ENCODE assay signal across 1 cellular context in the genomic region with DNA sequence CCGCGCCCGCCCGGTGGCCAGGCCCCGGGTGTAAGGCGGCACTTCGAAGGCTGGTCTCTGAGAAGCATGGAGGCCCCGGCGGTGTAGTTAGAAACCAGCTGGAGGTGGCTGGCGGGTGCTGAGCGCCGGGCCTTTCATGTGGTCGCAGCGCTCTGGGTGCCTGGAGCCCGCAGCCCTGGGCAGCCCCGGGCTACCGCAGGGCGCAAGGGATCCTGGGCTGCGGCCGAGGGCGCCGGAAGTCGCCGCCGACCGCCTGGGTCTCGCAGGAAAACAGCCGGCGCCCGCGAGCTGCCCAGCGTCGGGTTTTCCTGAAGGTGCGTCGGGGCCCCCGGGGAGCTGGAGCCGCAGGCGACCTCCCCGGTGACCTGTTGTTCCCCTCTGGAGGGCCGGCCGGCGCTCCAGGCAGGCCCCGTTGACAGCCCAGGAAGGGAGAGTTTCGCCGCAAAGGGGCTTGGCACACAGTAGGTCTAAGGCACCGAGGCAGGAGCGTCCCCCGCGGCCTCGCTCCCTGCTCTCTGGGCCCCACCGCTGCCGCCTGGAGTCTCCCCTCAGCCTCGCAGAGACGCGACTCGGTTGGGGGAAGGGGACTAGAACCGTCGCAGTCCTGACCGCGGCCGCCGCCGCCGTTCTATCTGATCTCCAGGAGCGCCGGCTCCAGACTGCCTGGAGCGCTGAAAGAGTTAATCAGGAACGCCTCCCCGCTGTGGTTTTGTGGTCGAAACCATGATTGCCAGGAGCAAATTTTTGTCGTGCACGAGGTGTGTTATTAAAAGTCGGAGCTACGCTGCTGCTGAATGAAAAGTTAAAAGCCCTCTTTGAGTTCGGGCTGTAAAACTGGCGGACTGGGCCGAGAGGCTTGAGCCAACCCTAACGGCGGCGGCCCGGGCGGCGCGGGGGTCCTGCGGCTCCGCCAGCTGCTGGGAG.
TF ChIP-seq lines count a peak whose summit lies in the region.

No MANE protein-coding gene starts in this region.

TF ChIP-seq in HEK293, 187 proteins besides CTCF, POLR2A, EP300 and RAD21 (continued from another document and continues in another):
- TF ChIP-seq KLF7 (tag by site-specific recombination; IDR thresholded peaks at IDR 0.05; ENCODE audit: borderline replicate concordance) (peak; percentile 63; the same call in 1 of the 2 replicates), KLF16 (tag by site-specific recombination; IDR thresholded peaks at IDR 0.05) (peak; percentile 64), ZNF501 (tag by site-specific recombination; IDR thresholded peaks at IDR 0.05) (peak; percentile 74; the same call in 1 of the 2 replicates), ZFP37 (tag by site-specific recombination; IDR thresholded peaks at IDR 0.05) (peak; percentile 72), ZNF600 (tag by site-specific recombination; IDR thresholded peaks at IDR 0.05) (peak; percentile 88), ZNF626 (tag by site-specific recombination; IDR thresholded peaks at IDR 0.05) (no peak), ZNF341 (tag by site-specific recombination; IDR thresholded peaks at IDR 0.05; ENCODE audit: low read depth) (peak; percentile 72), ZNF223 (tag by site-specific recombination; IDR thresholded peaks at IDR 0.05) (no peak), ZNF433 (tag by site-specific recombination; IDR thresholded peaks at IDR 0.05; ENCODE audit: low read depth) (no peak), ZBTB8A (tag by site-specific recombination; IDR thresholded peaks at IDR 0.05) (peak; percentile 98), ZNF747 (tag by site-specific recombination; IDR thresholded peaks at IDR 0.05) (no peak), ZNF707 (tag by site-specific recombination; IDR thresholded peaks at IDR 0.05) (no peak), ZNF239 (tag by site-specific recombination; IDR thresholded peaks at IDR 0.05) (no peak), ZNF701 (tag by site-specific recombination; IDR thresholded peaks at IDR 0.05) (no peak), ZBTB21 (tag by site-specific recombination; IDR thresholded peaks at IDR 0.05) (peak; percentile 62; the same call in 1 of the 2 replicates), SETDB1 (IDR thresholded peaks at IDR 0.05; ENCODE audit: insufficient read length, low read length) (no peak), ZNF561 (tag by site-specific recombination; IDR thresholded peaks at IDR 0.05; ENCODE audit: borderline replicate concordance) (no peak; the same call in 1 of the 2 replicates), ZFP69B (tag by site-specific recombination; IDR thresholded peaks at IDR 0.05) (peak; percentile 99), ZXDB (tag by site-specific recombination; IDR thresholded peaks at IDR 0.05) (peak; percentile 76), GLI4 (tag by site-specific recombination; IDR thresholded peaks at IDR 0.05) (peak; percentile 48; the same call in 1 of the 2 replicates), TRIM28 (IDR thresholded peaks at IDR 0.05; ENCODE audit: borderline replicate concordance, low read length) (peak; percentile 63), ZNF629 (tag by site-specific recombination; IDR thresholded peaks at IDR 0.05) (peak; percentile 50), ZNF423 (tag by site-specific recombination; IDR thresholded peaks at IDR 0.05) (peak; percentile 96), ZNF274 (IDR thresholded peaks at IDR 0.05; ENCODE audit: low read length) (no peak), ZNF274 (tag by site-specific recombination; IDR thresholded peaks at IDR 0.05; ENCODE audit: borderline replicate concordance) (no peak), ZBTB7A (tag by site-specific recombination; IDR thresholded peaks at IDR 0.05; ENCODE audit: low read depth) (peak; percentile 27; the same call in 1 of the 2 replicates), ZSCAN16 (tag by site-specific recombination; IDR thresholded peaks at IDR 0.05) (peak; percentile 72; the same call in 1 of the 2 replicates), ZNF785 (tag by site-specific recombination; IDR thresholded peaks at IDR 0.05) (no peak), HOXA7 (CRISPR knock-in tag; IDR thresholded peaks at IDR 0.05; ENCODE audit: borderline replicate concordance) (no peak), MZF1 (tag by site-specific recombination; IDR thresholded peaks at IDR 0.05; ENCODE audit: borderline replicate concordance) (peak; percentile 89), ZNF335 (tag by site-specific recombination; conservative IDR thresholded peaks at IDR 0.05) (peak; percentile 91), ZNF544 (tag by site-specific recombination; IDR thresholded peaks at IDR 0.05) (no peak), SP7 (tag by site-specific recombination; IDR thresholded peaks at IDR 0.05) (peak; percentile 93), YY1 (tag by site-specific recombination; IDR thresholded peaks at IDR 0.05) (peak; percentile 15; the same call in 1 of the 2 replicates), HOXD13 (CRISPR knock-in tag; IDR thresholded peaks at IDR 0.05; ENCODE audit: borderline replicate concordance) (peak; percentile 40; the same call in 1 of the 2 replicates)
- TF ChIP-seq, protein P1, sequence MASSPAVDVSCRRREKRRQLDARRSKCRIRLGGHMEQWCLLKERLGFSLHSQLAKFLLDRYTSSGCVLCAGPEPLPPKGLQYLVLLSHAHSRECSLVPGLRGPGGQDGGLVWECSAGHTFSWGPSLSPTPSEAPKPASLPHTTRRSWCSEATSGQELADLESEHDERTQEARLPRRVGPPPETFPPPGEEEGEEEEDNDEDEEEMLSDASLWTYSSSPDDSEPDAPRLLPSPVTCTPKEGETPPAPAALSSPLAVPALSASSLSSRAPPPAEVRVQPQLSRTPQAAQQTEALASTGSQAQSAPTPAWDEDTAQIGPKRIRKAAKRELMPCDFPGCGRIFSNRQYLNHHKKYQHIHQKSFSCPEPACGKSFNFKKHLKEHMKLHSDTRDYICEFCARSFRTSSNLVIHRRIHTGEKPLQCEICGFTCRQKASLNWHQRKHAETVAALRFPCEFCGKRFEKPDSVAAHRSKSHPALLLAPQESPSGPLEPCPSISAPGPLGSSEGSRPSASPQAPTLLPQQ (tag by site-specific recombination; IDR thresholded peaks at IDR 0.05), result peak; percentile 99
- TF ChIP-seq, protein P2, sequence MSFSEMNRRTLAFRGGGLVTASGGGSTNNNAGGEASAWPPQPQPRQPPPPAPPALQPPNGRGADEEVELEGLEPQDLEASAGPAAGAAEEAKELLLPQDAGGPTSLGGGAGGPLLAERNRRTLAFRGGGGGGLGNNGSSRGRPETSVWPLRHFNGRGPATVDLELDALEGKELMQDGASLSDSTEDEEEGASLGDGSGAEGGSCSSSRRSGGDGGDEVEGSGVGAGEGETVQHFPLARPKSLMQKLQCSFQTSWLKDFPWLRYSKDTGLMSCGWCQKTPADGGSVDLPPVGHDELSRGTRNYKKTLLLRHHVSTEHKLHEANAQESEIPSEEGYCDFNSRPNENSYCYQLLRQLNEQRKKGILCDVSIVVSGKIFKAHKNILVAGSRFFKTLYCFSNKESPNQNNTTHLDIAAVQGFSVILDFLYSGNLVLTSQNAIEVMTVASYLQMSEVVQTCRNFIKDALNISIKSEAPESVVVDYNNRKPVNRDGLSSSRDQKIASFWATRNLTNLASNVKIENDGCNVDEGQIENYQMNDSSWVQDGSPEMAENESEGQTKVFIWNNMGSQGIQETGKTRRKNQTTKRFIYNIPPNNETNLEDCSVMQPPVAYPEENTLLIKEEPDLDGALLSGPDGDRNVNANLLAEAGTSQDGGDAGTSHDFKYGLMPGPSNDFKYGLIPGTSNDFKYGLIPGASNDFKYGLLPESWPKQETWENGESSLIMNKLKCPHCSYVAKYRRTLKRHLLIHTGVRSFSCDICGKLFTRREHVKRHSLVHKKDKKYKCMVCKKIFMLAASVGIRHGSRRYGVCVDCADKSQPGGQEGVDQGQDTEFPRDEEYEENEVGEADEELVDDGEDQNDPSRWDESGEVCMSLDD (tag by site-specific recombination; IDR thresholded peaks at IDR 0.05), result peak; percentile 69
- TF ChIP-seq, protein P3, sequence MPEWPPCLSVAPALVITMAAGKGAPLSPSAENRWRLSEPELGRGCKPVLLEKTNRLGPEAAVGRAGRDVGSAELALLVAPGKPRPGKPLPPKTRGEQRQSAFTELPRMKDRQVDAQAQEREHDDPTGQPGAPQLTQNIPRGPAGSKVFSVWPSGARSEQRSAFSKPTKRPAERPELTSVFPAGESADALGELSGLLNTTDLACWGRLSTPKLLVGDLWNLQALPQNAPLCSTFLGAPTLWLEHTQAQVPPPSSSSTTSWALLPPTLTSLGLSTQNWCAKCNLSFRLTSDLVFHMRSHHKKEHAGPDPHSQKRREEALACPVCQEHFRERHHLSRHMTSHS (tag by site-specific recombination; IDR thresholded peaks at IDR 0.05), result 0 out of 2 replicates have a peak, but pooled peaks have one; percentile 31
- TF ChIP-seq, protein P4, sequence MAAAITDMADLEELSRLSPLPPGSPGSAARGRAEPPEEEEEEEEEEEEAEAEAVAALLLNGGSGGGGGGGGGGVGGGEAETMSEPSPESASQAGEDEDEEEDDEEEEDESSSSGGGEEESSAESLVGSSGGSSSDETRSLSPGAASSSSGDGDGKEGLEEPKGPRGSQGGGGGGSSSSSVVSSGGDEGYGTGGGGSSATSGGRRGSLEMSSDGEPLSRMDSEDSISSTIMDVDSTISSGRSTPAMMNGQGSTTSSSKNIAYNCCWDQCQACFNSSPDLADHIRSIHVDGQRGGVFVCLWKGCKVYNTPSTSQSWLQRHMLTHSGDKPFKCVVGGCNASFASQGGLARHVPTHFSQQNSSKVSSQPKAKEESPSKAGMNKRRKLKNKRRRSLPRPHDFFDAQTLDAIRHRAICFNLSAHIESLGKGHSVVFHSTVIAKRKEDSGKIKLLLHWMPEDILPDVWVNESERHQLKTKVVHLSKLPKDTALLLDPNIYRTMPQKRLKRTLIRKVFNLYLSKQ (tag by site-specific recombination; IDR thresholded peaks at IDR 0.05; ENCODE audit: borderline replicate concordance), result no peak
- TF ChIP-seq, protein P5, sequence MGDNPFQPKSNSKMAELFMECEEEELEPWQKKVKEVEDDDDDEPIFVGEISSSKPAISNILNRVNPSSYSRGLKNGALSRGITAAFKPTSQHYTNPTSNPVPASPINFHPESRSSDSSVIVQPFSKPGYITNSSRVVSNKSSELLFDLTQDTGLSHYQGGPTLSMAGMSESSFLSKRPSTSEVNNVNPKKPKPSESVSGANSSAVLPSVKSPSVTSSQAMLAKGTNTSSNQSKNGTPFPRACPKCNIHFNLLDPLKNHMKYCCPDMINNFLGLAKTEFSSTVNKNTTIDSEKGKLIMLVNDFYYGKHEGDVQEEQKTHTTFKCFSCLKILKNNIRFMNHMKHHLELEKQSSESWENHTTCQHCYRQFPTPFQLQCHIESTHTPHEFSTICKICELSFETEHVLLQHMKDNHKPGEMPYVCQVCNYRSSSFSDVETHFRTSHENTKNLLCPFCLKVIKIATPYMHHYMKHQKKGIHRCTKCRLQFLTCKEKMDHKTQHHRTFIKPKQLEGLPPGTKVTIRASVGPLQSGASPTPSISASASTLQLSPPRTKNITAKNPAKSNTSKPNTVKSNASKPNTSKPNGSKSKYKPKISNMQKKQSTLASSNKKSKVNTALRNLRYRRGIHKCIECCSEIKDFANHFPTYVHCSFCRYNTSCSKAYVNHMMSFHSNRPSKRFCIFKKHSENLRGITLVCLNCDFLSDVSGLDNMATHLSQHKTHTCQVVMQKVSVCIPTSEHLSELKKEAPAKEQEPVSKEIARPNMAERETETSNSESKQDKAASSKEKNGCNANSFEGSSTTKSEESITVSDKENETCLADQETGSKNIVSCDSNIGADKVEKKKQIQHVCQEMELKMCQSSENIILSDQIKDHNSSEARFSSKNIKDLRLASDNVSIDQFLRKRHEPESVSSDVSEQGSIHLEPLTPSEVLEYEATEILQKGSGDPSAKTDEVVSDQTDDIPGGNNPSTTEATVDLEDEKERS (tag by site-specific recombination; IDR thresholded peaks at IDR 0.05), result no peak
- TF ChIP-seq, protein P6, sequence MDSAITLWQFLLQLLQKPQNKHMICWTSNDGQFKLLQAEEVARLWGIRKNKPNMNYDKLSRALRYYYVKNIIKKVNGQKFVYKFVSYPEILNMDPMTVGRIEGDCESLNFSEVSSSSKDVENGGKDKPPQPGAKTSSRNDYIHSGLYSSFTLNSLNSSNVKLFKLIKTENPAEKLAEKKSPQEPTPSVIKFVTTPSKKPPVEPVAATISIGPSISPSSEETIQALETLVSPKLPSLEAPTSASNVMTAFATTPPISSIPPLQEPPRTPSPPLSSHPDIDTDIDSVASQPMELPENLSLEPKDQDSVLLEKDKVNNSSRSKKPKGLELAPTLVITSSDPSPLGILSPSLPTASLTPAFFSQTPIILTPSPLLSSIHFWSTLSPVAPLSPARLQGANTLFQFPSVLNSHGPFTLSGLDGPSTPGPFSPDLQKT (IDR thresholded peaks at IDR 0.05; ENCODE audit: borderline replicate concordance, low read depth, low read length), result no peak; the same call in 1 of the 2 replicates
- TF ChIP-seq, protein P7, sequence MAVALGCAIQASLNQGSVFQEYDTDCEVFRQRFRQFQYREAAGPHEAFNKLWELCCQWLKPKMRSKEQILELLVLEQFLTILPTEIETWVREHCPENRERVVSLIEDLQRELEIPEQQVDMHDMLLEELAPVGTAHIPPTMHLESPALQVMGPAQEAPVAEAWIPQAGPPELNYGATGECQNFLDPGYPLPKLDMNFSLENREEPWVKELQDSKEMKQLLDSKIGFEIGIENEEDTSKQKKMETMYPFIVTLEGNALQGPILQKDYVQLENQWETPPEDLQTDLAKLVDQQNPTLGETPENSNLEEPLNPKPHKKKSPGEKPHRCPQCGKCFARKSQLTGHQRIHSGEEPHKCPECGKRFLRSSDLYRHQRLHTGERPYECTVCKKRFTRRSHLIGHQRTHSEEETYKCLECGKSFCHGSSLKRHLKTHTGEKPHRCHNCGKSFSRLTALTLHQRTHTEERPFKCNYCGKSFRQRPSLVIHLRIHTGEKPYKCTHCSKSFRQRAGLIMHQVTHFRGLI (tag by site-specific recombination; IDR thresholded peaks at IDR 0.05), result peak; percentile 9; the same call in 1 of the 2 replicates
- TF ChIP-seq, protein P8, sequence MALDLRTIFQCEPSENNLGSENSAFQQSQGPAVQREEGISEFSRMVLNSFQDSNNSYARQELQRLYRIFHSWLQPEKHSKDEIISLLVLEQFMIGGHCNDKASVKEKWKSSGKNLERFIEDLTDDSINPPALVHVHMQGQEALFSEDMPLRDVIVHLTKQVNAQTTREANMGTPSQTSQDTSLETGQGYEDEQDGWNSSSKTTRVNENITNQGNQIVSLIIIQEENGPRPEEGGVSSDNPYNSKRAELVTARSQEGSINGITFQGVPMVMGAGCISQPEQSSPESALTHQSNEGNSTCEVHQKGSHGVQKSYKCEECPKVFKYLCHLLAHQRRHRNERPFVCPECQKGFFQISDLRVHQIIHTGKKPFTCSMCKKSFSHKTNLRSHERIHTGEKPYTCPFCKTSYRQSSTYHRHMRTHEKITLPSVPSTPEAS (tag by site-specific recombination; IDR thresholded peaks at IDR 0.05), result no peak
- TF ChIP-seq, protein P9, sequence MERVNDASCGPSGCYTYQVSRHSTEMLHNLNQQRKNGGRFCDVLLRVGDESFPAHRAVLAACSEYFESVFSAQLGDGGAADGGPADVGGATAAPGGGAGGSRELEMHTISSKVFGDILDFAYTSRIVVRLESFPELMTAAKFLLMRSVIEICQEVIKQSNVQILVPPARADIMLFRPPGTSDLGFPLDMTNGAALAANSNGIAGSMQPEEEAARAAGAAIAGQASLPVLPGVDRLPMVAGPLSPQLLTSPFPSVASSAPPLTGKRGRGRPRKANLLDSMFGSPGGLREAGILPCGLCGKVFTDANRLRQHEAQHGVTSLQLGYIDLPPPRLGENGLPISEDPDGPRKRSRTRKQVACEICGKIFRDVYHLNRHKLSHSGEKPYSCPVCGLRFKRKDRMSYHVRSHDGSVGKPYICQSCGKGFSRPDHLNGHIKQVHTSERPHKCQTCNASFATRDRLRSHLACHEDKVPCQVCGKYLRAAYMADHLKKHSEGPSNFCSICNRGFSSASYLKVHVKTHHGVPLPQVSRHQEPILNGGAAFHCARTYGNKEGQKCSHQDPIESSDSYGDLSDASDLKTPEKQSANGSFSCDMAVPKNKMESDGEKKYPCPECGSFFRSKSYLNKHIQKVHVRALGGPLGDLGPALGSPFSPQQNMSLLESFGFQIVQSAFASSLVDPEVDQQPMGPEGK (tag by site-specific recombination; IDR thresholded peaks at IDR 0.05), result peak; percentile 87
